ENCODE assay signal across 8 cellular contexts in genomic region chr1:86156571-86157455, GRCh38. TPM values are rescaled to one million over a fixed set of nuclear protein-coding genes. Genes with fewer than 3 reads are reported as not detected.
DNase-seq lines count a peak whose midpoint lies in the region; ATAC-seq and TF ChIP-seq lines count a peak whose summit lies in the region.

COL24A1 (minus strand) TSS chr1:86156772; CDS start chr1:86156396, 376 bp downstream.

- no peak within 1 kb of the TSS for H3K27ac Mint-ChIP-seq in activated CD4-positive, alpha-beta T cell treated with anti-CD3 and anti-CD28 coated beads, Interleukin-2, amount 10 ng/mL, durations not matched to agents 24 days and 14 days
- H3K27ac Mint-ChIP-seq in endothelial cell (ENCODE audit: unreplicated experiment) = peak within 1 kb of the TSS; percentile 33

- no peak for TF ChIP-seq CTCF in endothelial cell (IDR thresholded peaks at IDR 0.05; ENCODE audit: unreplicated experiment)
- no peak for TF ChIP-seq CTCF in upper lobe of left lung (IDR thresholded peaks at IDR 0.05)

- WGBS in upper lobe of left lung, 2 donors = 12 to 15% methylated on average over 47 to 49 of the region's 52 CpGs

- H3K36me3 ChIP-seq in upper lobe of left lung = no peaks in the 10 kb centered on the region

- intact Hi-C loops in activated CD4-positive, alpha-beta T cell treated with anti-CD3 and anti-CD28 coated beads, Interleukin-2, amount 10 ng/mL, durations not matched to agents 24 days and 14 days (cut with micrococcal nuclease) = no loop called here

- no peak within 1 kb of the TSS for H3K27ac ChIP-seq in upper lobe of left lung

- TF ChIP-seq EP300 in upper lobe of left lung (IDR thresholded peaks at IDR 0.05) = no peak

- peaks cover 8 to 28% (median 20%) of the 10 kb centered on the region in 4 donors for H3K4me1 ChIP-seq in upper lobe of left lung

- no peak for TF ChIP-seq POLR2A in upper lobe of left lung (IDR thresholded peaks at IDR 0.05)

- H3K27me3 ChIP-seq in upper lobe of left lung = peaks cover 0 to 11% (median 3%) of the 10 kb centered on the region in 4 donors

- no peaks in the 10 kb centered on the region for H3K9me3 Mint-ChIP-seq in activated CD4-positive, alpha-beta T cell treated with anti-CD3 and anti-CD28 coated beads, Interleukin-2, amount 10 ng/mL, durations not matched to agents 24 days and 14 days
- no peaks in the 10 kb centered on the region for H3K9me3 Mint-ChIP-seq in endothelial cell (ENCODE audit: unreplicated experiment)

- peaks cover 37% of the 10 kb centered on the region for H3K27me3 Mint-ChIP-seq in activated CD4-positive, alpha-beta T cell treated with anti-CD3 and anti-CD28 coated beads, Interleukin-2, amount 10 ng/mL, durations not matched to agents 24 days and 14 days
- H3K27me3 Mint-ChIP-seq in endothelial cell (ENCODE audit: unreplicated experiment) = peaks cover 11% of the 10 kb centered on the region

- peak; percentile 61 for DNase-seq in activated CD4-positive, alpha-beta T cell treated with anti-CD3 and anti-CD28 coated beads, Interleukin-2, amount 10 ng/mL, durations not matched to agents 24 days and 14 days
- DNase-seq in activated CD4-positive, alpha-beta T cell treated with anti-CD3 and anti-CD28 coated beads, Interleukin-2, amount 50 U/mL, for 48 hours = no peak
- DNase-seq in NCI-H774 (lab: John Stamatoyannopoulos, UW) = peak; percentile 35
- DNase-seq in endothelial cell (ENCODE audit: low spot score) = peak; percentile 52
- DNase-seq in mesenteric fat pad (ENCODE audit: low spot score) = peak; percentile 87
- DNase-seq in upper lobe of left lung = peak; percentile 34 to 87
- no peak for DNase-seq in stimulated activated CD4-positive, alpha-beta T cell treated with anti-CD3 and anti-CD28 coated beads, Interleukin-2, amount 100 ng/mL, for 48 hours

- no peaks in the 10 kb centered on the region for H3K36me3 Mint-ChIP-seq in activated CD4-positive, alpha-beta T cell treated with anti-CD3 and anti-CD28 coated beads, Interleukin-2, amount 10 ng/mL, durations not matched to agents 24 days and 14 days (ENCODE audit: low read depth)
- peaks cover 6% of the 10 kb centered on the region for H3K36me3 Mint-ChIP-seq in endothelial cell (ENCODE audit: low read depth, unreplicated experiment)

- ATAC-seq in upper lobe of left lung (ENCODE audit: low FRiP score in 2 of 2) (peak; percentile 54 to 70), GM18511 (IDR thresholded peaks at IDR 0.05; ENCODE audit: unreplicated experiment) (no peak)

- H3K9me3 ChIP-seq in upper lobe of left lung = no peaks in the 10 kb centered on the region

- peak within 1 kb of the TSS; percentile 33 for H3K4me3 Mint-ChIP-seq in activated CD4-positive, alpha-beta T cell treated with anti-CD3 and anti-CD28 coated beads, Interleukin-2, amount 10 ng/mL, durations not matched to agents 24 days and 14 days
- H3K4me3 Mint-ChIP-seq in endothelial cell (ENCODE audit: unreplicated experiment) = peak within 1 kb of the TSS; percentile 81

- H3K4me1 Mint-ChIP-seq in activated CD4-positive, alpha-beta T cell treated with anti-CD3 and anti-CD28 coated beads, Interleukin-2, amount 10 ng/mL, durations not matched to agents 24 days and 14 days = peaks cover 3% of the 10 kb centered on the region
- peaks cover 9% of the 10 kb centered on the region for H3K4me1 Mint-ChIP-seq in endothelial cell (ENCODE audit: unreplicated experiment)

- peak within 1 kb of the TSS; percentile 19 to 47 (median 34) for H3K4me3 ChIP-seq in upper lobe of left lung

RNA-seq across cellular contexts. Expression of gene COL24A1, which starts in this region (rescaled TPM):
- 0.02 TPM in 1 of 2 replicates, not detected in the other for total RNA-seq in activated CD4-positive, alpha-beta T cell treated with anti-CD3 and anti-CD28 coated beads, Interleukin-2, amount 10 ng/mL, durations not matched to agents 24 days and 14 days
- total RNA-seq in endothelial cell (ENCODE audit: unreplicated experiment) (0.74 TPM), mesenteric fat pad (0.32 TPM), upper lobe of left lung (1 to 10 TPM in 2 of 6 donors, under 1 TPM in 4; 0.30 to 2.1 (median 0.68) TPM)

Comparison
In these comparisons a context has a peak if more than half of its experiments do, and no peak if none do; other contexts are left out.
1. Peak in DNase-seq in activated CD4-positive, alpha-beta T cell treated with anti-CD3 and anti-CD28 coated beads, Interleukin-2, amount 10 ng/mL, durations not matched to agents 24 days and 14 days; RNA of the gene not detected or under 1 TPM.
2. Peak in DNase-seq in endothelial cell; RNA of the gene not detected or under 1 TPM.
3. Peak in DNase-seq in mesenteric fat pad; RNA of the gene not detected or under 1 TPM.
4. DNase-seq: peak in NCI-H774 (single experiment) and upper lobe of left lung (2 of 2); none in activated CD4-positive, alpha-beta T cell treated with anti-CD3 and anti-CD28 coated beads, Interleukin-2, amount 50 U/mL, for 48 hours (0 of 2) and stimulated activated CD4-positive, alpha-beta T cell treated with anti-CD3 and anti-CD28 coated beads, Interleukin-2, amount 100 ng/mL, for 48 hours (0 of 2).